ENCODE assay signal across 1 cellular context in genomic region chr20:46575394-46575793, GRCh38.
TF ChIP-seq lines count a peak whose summit lies in the region.

No MANE protein-coding gene starts in this region.

TF ChIP-seq in GM23338, 12 proteins besides CTCF, POLR2A, EP300 and RAD21 (continued from another document):
- TF ChIP-seq, protein P1, sequence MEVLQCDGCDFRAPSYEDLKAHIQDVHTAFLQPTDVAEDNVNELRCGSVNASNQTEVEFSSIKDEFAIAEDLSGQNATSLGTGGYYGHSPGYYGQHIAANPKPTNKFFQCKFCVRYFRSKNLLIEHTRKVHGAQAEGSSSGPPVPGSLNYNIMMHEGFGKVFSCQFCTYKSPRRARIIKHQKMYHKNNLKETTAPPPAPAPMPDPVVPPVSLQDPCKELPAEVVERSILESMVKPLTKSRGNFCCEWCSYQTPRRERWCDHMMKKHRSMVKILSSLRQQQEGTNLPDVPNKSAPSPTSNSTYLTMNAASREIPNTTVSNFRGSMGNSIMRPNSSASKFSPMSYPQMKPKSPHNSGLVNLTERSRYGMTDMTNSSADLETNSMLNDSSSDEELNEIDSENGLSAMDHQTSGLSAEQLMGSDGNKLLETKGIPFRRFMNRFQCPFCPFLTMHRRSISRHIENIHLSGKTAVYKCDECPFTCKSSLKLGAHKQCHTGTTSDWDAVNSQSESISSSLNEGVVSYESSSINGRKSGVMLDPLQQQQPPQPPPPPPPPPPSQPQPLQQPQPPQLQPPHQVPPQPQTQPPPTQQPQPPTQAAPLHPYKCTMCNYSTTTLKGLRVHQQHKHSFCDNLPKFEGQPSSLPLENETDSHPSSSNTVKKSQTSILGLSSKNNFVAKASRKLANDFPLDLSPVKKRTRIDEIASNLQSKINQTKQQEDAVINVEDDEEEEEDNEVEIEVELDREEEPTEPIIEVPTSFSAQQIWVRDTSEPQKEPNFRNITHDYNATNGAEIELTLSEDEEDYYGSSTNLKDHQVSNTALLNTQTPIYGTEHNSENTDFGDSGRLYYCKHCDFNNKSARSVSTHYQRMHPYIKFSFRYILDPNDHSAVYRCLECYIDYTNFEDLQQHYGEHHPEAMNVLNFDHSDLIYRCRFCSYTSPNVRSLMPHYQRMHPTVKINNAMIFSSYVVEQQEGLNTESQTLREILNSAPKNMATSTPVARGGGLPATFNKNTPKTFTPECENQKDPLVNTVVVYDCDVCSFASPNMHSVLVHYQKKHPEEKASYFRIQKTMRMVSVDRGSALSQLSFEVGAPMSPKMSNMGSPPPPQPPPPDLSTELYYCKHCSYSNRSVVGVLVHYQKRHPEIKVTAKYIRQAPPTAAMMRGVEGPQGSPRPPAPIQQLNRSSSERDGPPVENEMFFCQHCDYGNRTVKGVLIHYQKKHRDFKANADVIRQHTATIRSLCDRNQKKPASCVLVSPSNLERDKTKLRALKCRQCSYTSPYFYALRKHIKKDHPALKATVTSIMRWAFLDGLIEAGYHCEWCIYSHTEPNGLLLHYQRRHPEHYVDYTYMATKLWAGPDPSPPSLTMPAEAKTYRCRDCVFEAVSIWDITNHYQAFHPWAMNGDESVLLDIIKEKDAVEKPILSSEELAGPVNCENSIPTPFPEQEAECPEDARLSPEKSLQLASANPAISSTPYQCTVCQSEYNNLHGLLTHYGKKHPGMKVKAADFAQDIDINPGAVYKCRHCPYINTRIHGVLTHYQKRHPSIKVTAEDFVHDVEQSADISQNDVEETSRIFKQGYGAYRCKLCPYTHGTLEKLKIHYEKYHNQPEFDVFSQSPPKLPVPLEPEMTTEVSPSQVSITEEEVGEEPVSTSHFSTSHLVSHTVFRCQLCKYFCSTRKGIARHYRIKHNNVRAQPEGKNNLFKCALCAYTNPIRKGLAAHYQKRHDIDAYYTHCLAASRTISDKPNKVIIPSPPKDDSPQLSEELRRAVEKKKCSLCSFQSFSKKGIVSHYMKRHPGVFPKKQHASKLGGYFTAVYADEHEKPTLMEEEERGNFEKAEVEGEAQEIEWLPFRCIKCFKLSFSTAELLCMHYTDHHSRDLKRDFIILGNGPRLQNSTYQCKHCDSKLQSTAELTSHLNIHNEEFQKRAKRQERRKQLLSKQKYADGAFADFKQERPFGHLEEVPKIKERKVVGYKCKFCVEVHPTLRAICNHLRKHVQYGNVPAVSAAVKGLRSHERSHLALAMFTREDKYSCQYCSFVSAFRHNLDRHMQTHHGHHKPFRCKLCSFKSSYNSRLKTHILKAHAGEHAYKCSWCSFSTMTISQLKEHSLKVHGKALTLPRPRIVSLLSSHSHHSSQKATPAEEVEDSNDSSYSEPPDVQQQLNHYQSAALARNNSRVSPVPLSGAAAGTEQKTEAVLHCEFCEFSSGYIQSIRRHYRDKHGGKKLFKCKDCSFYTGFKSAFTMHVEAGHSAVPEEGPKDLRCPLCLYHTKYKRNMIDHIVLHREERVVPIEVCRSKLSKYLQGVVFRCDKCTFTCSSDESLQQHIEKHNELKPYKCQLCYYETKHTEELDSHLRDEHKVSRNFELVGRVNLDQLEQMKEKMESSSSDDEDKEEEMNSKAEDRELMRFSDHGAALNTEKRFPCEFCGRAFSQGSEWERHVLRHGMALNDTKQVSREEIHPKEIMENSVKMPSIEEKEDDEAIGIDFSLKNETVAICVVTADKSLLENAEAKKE (CRISPR knock-in tag; IDR thresholded peaks at IDR 0.05), result no peak
TF ChIP-seq in GM23338: peak in this region for 0.
